In genomic region chr7:11192506-11192905, GRCh38 we compare ENCODE assay signal across 15 cellular contexts.
A peak's percentile ranks its signal among the peaks of the same experiment; 100 is the strongest.
DNase-seq lines count a peak whose midpoint lies in the region; TF ChIP-seq lines count a peak whose summit lies in the region.
"Had no signal": no experiment of that assay in that cellular context is flagged by ENCODE, and none has a peak within 500 bp of the region (broad histone marks: within the 10 kb centered on the region; RNA-seq: fewer than 3 reads in every experiment).

No MANE protein-coding gene starts in this region.

- peaks cover 13% of the 10 kb centered on the region for H3K4me1 Mint-ChIP-seq in activated T-cell treated with anti-CD3 and anti-CD28 coated beads, Interleukin-2, amount 50 U/mL, for 24 hours (ENCODE audit: low read depth)

- H3K4me3 ChIP-seq in coronary artery (peak overlapping the region; percentile 69), mesodermal cell (ENCODE audit: extremely low read depth, insufficient read depth, low read length, poor library complexity, severe bottlenecking) (no peak overlapping the region), tibial artery (peak overlapping the region; percentile 36 to 43)
- H3K4me3 ChIP-seq: GM12878 had no signal

- H3K27me3 Mint-ChIP-seq in activated T-cell treated with anti-CD3 and anti-CD28 coated beads, Interleukin-2, amount 50 U/mL, for 24 hours: peaks cover 15% of the 10 kb centered on the region

- WGBS in mesodermal cell (ENCODE audit: insufficient coverage in 2 of 2), 2 experiments: 88 to 95% methylated on average over 3 of the region's 5 CpGs

- DNase-seq in activated T-cell treated with anti-CD3 and anti-CD28 coated beads, Interleukin-2, amount 50 U/mL, for 24 hours: no peak
- DNase-seq in activated T-cell treated with anti-CD3 and anti-CD28 coated beads, Interleukin-2, amount 50 U/mL, for 1 hour: no peak
- no peak for DNase-seq in coronary artery (ENCODE audit: low spot score)
- DNase-seq in tibial artery: no peak
- DNase-seq in stimulated activated naive CD4-positive, alpha-beta T cell (lab: John Stamatoyannopoulos, UW): no peak
- DNase-seq in pons (ENCODE audit: low spot score): no peak
- DNase-seq in NCI-H2029 treated with DMSO at 0.1 percent for 48 hours (lab: John Stamatoyannopoulos, UW): no peak
- DNase-seq: activated CD4-positive, alpha-beta T cell treated with anti-CD3 and anti-CD28 coated beads, Interleukin-2, amount 50 U/mL, for 1 hour; C1 segment of cervical spinal cord; central memory CD4-positive, alpha-beta T cell; Peyer's patch; small intestine; stimulated activated naive B cell treated with anti-CD40 and anti-IgM and Interleukin-4, amounts not matched to agents 10 μg/mL and 1 μg/mL and 100 μg/mL, for 72 hours had no signal

- H3K9me3 Mint-ChIP-seq in activated T-cell treated with anti-CD3 and anti-CD28 coated beads, Interleukin-2, amount 50 U/mL, for 24 hours: no peaks in the 10 kb centered on the region

- H3K4me1 ChIP-seq in mesodermal cell (ENCODE audit: control insufficient read depth, insufficient read depth, low read length, poor library complexity, severe bottlenecking) (peaks cover 16% of the 10 kb centered on the region), tibial artery (peaks cover 0 to 19% (median 4%) of the 10 kb centered on the region in 4 donors)

- H3K9me3 ChIP-seq in mesodermal cell (ENCODE audit: control insufficient read depth, low read length): no peaks in the 10 kb centered on the region
- H3K9me3 ChIP-seq in tibial artery: no peaks in the 10 kb centered on the region
- H3K9me3 ChIP-seq: Peyer's patch had no signal

- peak overlapping the region in 1 of 2 donors; percentile 52 for H3K27ac ChIP-seq in coronary artery
- H3K27ac ChIP-seq in mesodermal cell (ENCODE audit: low read depth, low read length, severe bottlenecking): peak overlapping the region; percentile 36
- H3K27ac ChIP-seq in tibial artery: peak overlapping the region in 1 of 2 donors; percentile 24

- TF ChIP-seq CTCF in coronary artery (IDR thresholded peaks at IDR 0.05) (no peak), tibial artery (IDR thresholded peaks at IDR 0.05) (no peak)

- intact Hi-C loops in tibial artery (cut with DNase I; ENCODE audit: low total_unique reads): no loop called here

- H3K27me3 ChIP-seq in tibial artery: no peaks in the 10 kb centered on the region
- H3K27me3 ChIP-seq: Peyer's patch had no signal

- no peaks in the 10 kb centered on the region for H3K36me3 ChIP-seq in mesodermal cell (ENCODE audit: control insufficient read depth, insufficient read depth, low read length)
- no peaks in the 10 kb centered on the region for H3K36me3 ChIP-seq in tibial artery
- H3K36me3 ChIP-seq: Peyer's patch had no signal

- peak overlapping the region; percentile 5 for H3K4me3 Mint-ChIP-seq in activated T-cell treated with anti-CD3 and anti-CD28 coated beads, Interleukin-2, amount 50 U/mL, for 24 hours
- H3K4me3 Mint-ChIP-seq: stimulated activated naive B cell treated with anti-CD40 and anti-IgM and Interleukin-4, amounts not matched to agents 10 μg/mL and 1 μg/mL and 100 μg/mL, for 72 hours had no signal

- peak overlapping the region; percentile 7 for H3K27ac Mint-ChIP-seq in activated T-cell treated with anti-CD3 and anti-CD28 coated beads, Interleukin-2, amount 50 U/mL, for 24 hours
- H3K27ac Mint-ChIP-seq: stimulated activated naive B cell treated with anti-CD40 and anti-IgM and Interleukin-4, amounts not matched to agents 10 μg/mL and 1 μg/mL and 100 μg/mL, for 72 hours had no signal

- no peaks in the 10 kb centered on the region for H3K36me3 Mint-ChIP-seq in activated T-cell treated with anti-CD3 and anti-CD28 coated beads, Interleukin-2, amount 50 U/mL, for 24 hours (ENCODE audit: low read depth)
- H3K36me3 Mint-ChIP-seq: stimulated activated naive B cell treated with anti-CD40 and anti-IgM and Interleukin-4, amounts not matched to agents 10 μg/mL and 1 μg/mL and 100 μg/mL, for 72 hours had no signal
